In genomic region chr2:128310761-128311160, GRCh38 we compare ENCODE assay signal across 18 cellular contexts. TPM values are rescaled to one million over a fixed set of nuclear protein-coding genes. Genes with fewer than 3 reads are reported as not detected.
DNase-seq lines count a peak whose midpoint lies in the region; ATAC-seq, FAIRE-seq and TF ChIP-seq lines count a peak whose summit lies in the region.
"Had no signal": no experiment of that assay in that cellular context is flagged by ENCODE, and none has a peak within 500 bp of the region (broad histone marks: within the 10 kb centered on the region; RNA-seq: fewer than 3 reads in every experiment).

No MANE protein-coding gene starts in this region.

- POLR2A ChIA-PET in H1 (lab: Charles Lee; ENCODE audit: partially characterized antibody) = interaction anchor here (0.7 kb wide), 1 partner anchor 14 kb away, joined by 3 read pairs; no protein-coding TSS in a partner anchor

- H3K9me3 ChIP-seq in H1 (ENCODE audit: insufficient read depth in 2 of 2, low read depth in 1 of 2, low read length in 1 of 2) = no peaks in the 10 kb centered on the region
- H3K9me3 ChIP-seq: heart right ventricle, stomach, vagina had no signal

- no peak overlapping the region for H4K91ac ChIP-seq in H1 (replicated peaks; ENCODE audit: insufficient read length, low read length)

- no peak overlapping the region for H2BK20ac ChIP-seq in H1 (ENCODE audit: low read length)

- H3K4me2 ChIP-seq in H1 (ENCODE audit: insufficient read depth in 1 of 2, low read depth in 2 of 2, low read length in 2 of 2) = no peak overlapping the region

- H2AK5ac ChIP-seq in H1 (ENCODE audit: low read depth, low read length) = no peak overlapping the region

- H3K79me1 ChIP-seq in H1 (ENCODE audit: low read depth, low read length) = peaks cover 67% of the 10 kb centered on the region

- 0 out of 2 replicates have a peak overlapping the region, but pooled peaks have one; percentile 35 for H2BK5ac ChIP-seq in H1 (ENCODE audit: low read depth, low read length)

- no peak overlapping the region for H3K14ac ChIP-seq in H1 (ENCODE audit: insufficient read length)

- no peak overlapping the region; the same call in 1 of the 2 replicates for H3K27ac ChIP-seq in H1 (ENCODE audit: low read depth, low read length)
- H3K27ac ChIP-seq: heart right ventricle, vagina had no signal

- no peak for TF ChIP-seq EP300 in H1 (IDR thresholded peaks at IDR 0.05; ENCODE audit: borderline replicate concordance in 1 of 2, low read depth in 2 of 2, low read length in 2 of 2)

- peaks cover 71 to 90% of the 10 kb centered on the region in 2 experiments for H4K20me1 ChIP-seq in H1 (replicated peaks in 1 of 2; ENCODE audit: control insufficient read depth in 1 of 2, insufficient read depth in 2 of 2, low read length in 2 of 2)

- H3K36me3 ChIP-seq in H1 (ENCODE audit: control insufficient read depth in 2 of 4, insufficient read depth in 4 of 4, low read length in 3 of 4) = peaks cover 0 to 14% (median 0%) of the 10 kb centered on the region in 4 experiments; a peak in 2 of 8 replicates
- H3K36me3 ChIP-seq: vagina had no signal

- no peak for FAIRE-seq in H1 (lab: Jason Lieb, UNC)
- FAIRE-seq: K562 had no signal

- TF ChIP-seq RAD21 in H1 (IDR thresholded peaks at IDR 0.05 in 1 of 2, conservative IDR thresholded peaks at IDR 0.05 in 1 of 2; ENCODE audit: low read depth in 2 of 2, low read length in 2 of 2) = no peak

- peaks cover 0 to 42% (median 18%) of the 10 kb centered on the region in 4 experiments; a peak in 6 of 7 replicates for H3K4me1 ChIP-seq in H1 (replicated peaks in 1 of 4; ENCODE audit: control insufficient read depth in 3 of 4, insufficient read depth in 4 of 4, low read length in 3 of 4)

- H2BK120ac ChIP-seq in H1 (replicated peaks; ENCODE audit: low read depth, low read length) = no peak overlapping the region

- no peaks in the 10 kb centered on the region for H3K23me2 ChIP-seq in H1 (ENCODE audit: low read depth, low read length)

- H2BK15ac ChIP-seq in H1 (ENCODE audit: low read length) = no peak overlapping the region

- H3K27me3 ChIP-seq in H1 (replicated peaks in 1 of 4; ENCODE audit: control insufficient read depth in 3 of 4, extremely low read depth in 1 of 4, insufficient read depth in 3 of 4, low read length in 3 of 4) = no peaks in the 10 kb centered on the region
- H3K27me3 ChIP-seq: heart right ventricle, stomach, vagina had no signal

- no peak overlapping the region for H3K9ac ChIP-seq in H1 (replicated peaks in 1 of 4; ENCODE audit: extremely low read depth in 1 of 4, low read depth in 3 of 4, low read length in 3 of 4)

- no peak overlapping the region for H4K8ac ChIP-seq in H1 (ENCODE audit: extremely low read depth, insufficient read depth, low read length)

- no peak overlapping the region for H3K56ac ChIP-seq in H1 (replicated peaks; ENCODE audit: insufficient read length, low read depth, low read length)

- no peak for ATAC-seq in omental fat pad (ENCODE audit: low FRiP score)
- ATAC-seq in GM19035 (IDR thresholded peaks at IDR 0.05; ENCODE audit: unreplicated experiment) = no peak
- ATAC-seq: heart right ventricle, K562, sciatic nerve had no signal

- H3K4ac ChIP-seq in H1 (replicated peaks; ENCODE audit: insufficient read length, low read depth, low read length) = no peak overlapping the region

- no peak overlapping the region for H3K18ac ChIP-seq in H1 (ENCODE audit: extremely low read depth, low read length)

- no peak overlapping the region for H3K23ac ChIP-seq in H1 (ENCODE audit: insufficient read length)

- CTCF ChIA-PET in H1 (lab: Charles Lee; ENCODE audit: partially characterized antibody) = interaction anchor here (0.9 to 1.3 kb wide), 3 partner anchors 12 to 159 kb away, joined by 3 to 4 read pairs (median 3); no protein-coding TSS in a partner anchor

- H4K5ac ChIP-seq in H1 (ENCODE audit: insufficient read length, low read depth, low read length) = no peak overlapping the region

- no peak overlapping the region for H2BK12ac ChIP-seq in H1 (ENCODE audit: low read depth, low read length)

- DNase-seq in stimulated activated CD4-positive, alpha-beta T cell treated with anti-CD3 and anti-CD28 coated beads, Interleukin-15, amount 100 ng/mL, for 24 hours = peak; percentile 0
- DNase-seq in stimulated activated CD4-positive, alpha-beta T cell treated with anti-CD3 and anti-CD28 coated beads, Interleukin-4, amount 100 ng/mL, for 24 hours = no peak
- peak in 1 of 2 experiments; percentile 41 for DNase-seq in H1 (ENCODE audit: low read depth in 1 of 2, low spot score in 2 of 2)
- peak; percentile 7 for DNase-seq in omental fat pad (ENCODE audit: low spot score)
- DNase-seq in HuH-7 (ENCODE audit: low spot score) = no peak
- no peak for DNase-seq in hypothalamus (lab: John Stamatoyannopoulos, UW)
- DNase-seq: activated B cell treated with CpG ODN at 0.5 μM for 24 hours; activated gamma-delta T cell; effector memory CD4-positive, alpha-beta T cell; NCI-H2107; NCI-H526; stimulated activated CD4-positive, alpha-beta T cell treated with anti-CD3 and anti-CD28 coated beads, Interleukin-1b, Interleukin-23, amount 100 ng/mL, for 48 hours had no signal

- TF ChIP-seq CTCF in H1 (IDR thresholded peaks at IDR 0.05; ENCODE audit: control extremely low read depth in 1 of 3, insufficient read depth in 1 of 3, low read depth in 1 of 3, low read length in 3 of 3) = no peak
- TF ChIP-seq CTCF in omental fat pad (IDR thresholded peaks at IDR 0.05) = no peak

- no peak overlapping the region for H2AFZ ChIP-seq in H1 (ENCODE audit: low read length)

- no peak for TF ChIP-seq POLR2A in H1 (IDR thresholded peaks at IDR 0.05; ENCODE audit: control extremely low read depth in 1 of 2, low read depth in 2 of 2, low read length in 2 of 2)

- no peak overlapping the region for H3K4me3 ChIP-seq in H1 (ENCODE audit: extremely low read depth in 1 of 4, insufficient read depth in 2 of 4, low read depth in 3 of 4, low read length in 4 of 4)
- H3K4me3 ChIP-seq: heart right ventricle, K562, stomach, vagina had no signal

- WGBS in H1 (ENCODE audit: extremely low coverage in 1 of 2, insufficient coverage in 1 of 2, insufficient read length in 1 of 2, insufficient replicate concordance in 2 of 2, low coverage in 1 of 2, low lambda C conversion rate in 2 of 2, missing lambda C conversion rate in 1 of 2), 2 experiments = 97% methylated on average over 4 of the region's 4 CpGs; no CpG with 5 or more reads in 1 of the 2 experiments

- peaks cover 77 to 100% of the 10 kb centered on the region in 2 experiments for H3K79me2 ChIP-seq in H1 (ENCODE audit: control insufficient read depth in 1 of 2, insufficient read depth in 2 of 2, low read length in 2 of 2)

TF ChIP-seq in H1, 55 proteins besides CTCF, POLR2A, EP300 and RAD21:
- TF ChIP-seq JUN (IDR thresholded peaks at IDR 0.05; ENCODE audit: low read depth, low read length) (no peak), TEAD4 (IDR thresholded peaks at IDR 0.05; ENCODE audit: low read depth, low read length) (no peak), CBX5 (IDR thresholded peaks at IDR 0.05; ENCODE audit: low read depth, low read length) (no peak), ATF2 (IDR thresholded peaks at IDR 0.05; ENCODE audit: low read length) (no peak), YY1 (IDR thresholded peaks at IDR 0.05; ENCODE audit: low read depth, low read length) (no peak), TAF7 (optimal IDR thresholded peaks at IDR 0.05; ENCODE audit: borderline replicate concordance, low read depth, low read length) (no peak), CTBP2 (IDR thresholded peaks at IDR 0.05; ENCODE audit: borderline replicate concordance, insufficient read depth, insufficient read length, low read length) (no peak)
TF ChIP-seq in H1: peak in this region for 0.

RNA-seq across cellular contexts. Expression of gene HS6ST1, which starts 7.9 kb away (rescaled TPM):
- total RNA-seq in H1 (2021; fragmentation: NEBNext Ultra II Directional; extraction: Animal tissue kit (Norgen Biotek cat#: 25700)) = 72.8 and 74.6 TPM in 2 replicates
- 37.4 and 61.3 TPM in 2 replicates for polyA plus RNA-seq in H1 (2011; rRNA removed)
- 37.9 TPM for polyA plus RNA-seq in H1 (2011; cell fraction: cytosol; rRNA removed)
- 51.0 TPM for polyA plus RNA-seq in H1 (2011; cell fraction: nucleus; rRNA removed)
- polyA plus RNA-seq in H1 (2012, experiment 1 of 2) = 44.2 to 60.1 TPM (median 56.3 TPM) in 4 replicates
- 57.3 TPM for polyA plus RNA-seq in H1 (2012, experiment 2 of 2)
- polyA plus RNA-seq in H1 (2013, experiment 1 of 2) = 41.0 TPM
- polyA plus RNA-seq in H1 (2013, experiment 2 of 2) = 45.1 TPM
- polyA minus RNA-seq in H1 (2011; rRNA and poly(A)+ RNA removed) = 26.9 and 34.9 TPM in 2 replicates
- polyA minus RNA-seq in H1 (2011; cell fraction: cytosol; rRNA and poly(A)+ RNA removed) = 49.1 TPM
- 74.6 TPM for polyA minus RNA-seq in H1 (2011; cell fraction: nucleus; rRNA and poly(A)+ RNA removed)
- total RNA-seq in omental fat pad = 10 to 100 TPM; 17.8 to 28.9 (median 24.3) TPM

Comparison
In these comparisons a context has a peak if more than half of its experiments do, and no peak if none do; other contexts are left out.
1. DNase-seq: peak in stimulated activated CD4-positive, alpha-beta T cell treated with anti-CD3 and anti-CD28 coated beads, Interleukin-15, amount 100 ng/mL, for 24 hours (single experiment) and omental fat pad (single experiment); none in stimulated activated CD4-positive, alpha-beta T cell treated with anti-CD3 and anti-CD28 coated beads, Interleukin-4, amount 100 ng/mL, for 24 hours (single experiment), HuH-7 (single experiment) and hypothalamus (0 of 51).